In the genomic region with DNA sequence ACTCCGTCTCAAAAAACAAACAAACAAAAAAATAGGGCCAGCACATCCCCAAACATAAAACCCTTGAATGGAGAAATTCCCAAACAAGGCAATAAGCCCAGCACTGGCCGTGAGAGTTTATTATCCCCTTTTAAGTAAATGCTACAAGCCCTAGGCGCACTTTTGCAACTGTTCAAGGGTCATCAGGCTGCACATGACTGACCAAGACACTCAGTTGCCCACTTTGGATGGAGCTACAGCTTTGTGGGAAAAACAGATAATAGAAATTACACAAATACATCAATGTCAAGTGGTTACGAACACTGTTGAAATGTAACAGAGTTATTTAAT, we compare ENCODE assay signal across 8 cellular contexts. TPM values are rescaled to one million over a fixed set of nuclear protein-coding genes. Genes with fewer than 3 reads are reported as not detected.
DNase-seq lines count a peak whose midpoint lies in the region; ATAC-seq and TF ChIP-seq lines count a peak whose summit lies in the region.

No MANE protein-coding gene starts in this region.

- no peak for DNase-seq in MG63
- DNase-seq in RPMI8226: no peak
- DNase-seq in DMS53 treated with DMSO at 0.1 percent for 48 hours (lab: John Stamatoyannopoulos, UW; ENCODE audit: unreplicated experiment): no peak

- peak overlapping the region; percentile 80 for H3K27ac ChIP-seq in C4-2B

- H3K4me3 Mint-ChIP-seq in dendritic cell treated with granulocyte-macrophage colony-stimulating factor and Interleukin-4, amounts not matched to agents 40 ng/mL and 50 ng/mL, for 4 days: peak overlapping the region; percentile 91
- H3K4me3 Mint-ChIP-seq in nephron: peak overlapping the region; percentile 97 to 98 (median 98)

- peaks cover 26% of the 10 kb centered on the region for H3K4me1 Mint-ChIP-seq in dendritic cell treated with granulocyte-macrophage colony-stimulating factor and Interleukin-4, amounts not matched to agents 40 ng/mL and 50 ng/mL, for 4 days (ENCODE audit: low read depth)
- H3K4me1 Mint-ChIP-seq in nephron: peaks cover 15% of the 10 kb centered on the region

- H3K27ac Mint-ChIP-seq in dendritic cell treated with granulocyte-macrophage colony-stimulating factor and Interleukin-4, amounts not matched to agents 40 ng/mL and 50 ng/mL, for 4 days: peak overlapping the region; percentile 97
- H3K27ac Mint-ChIP-seq in nephron: peak overlapping the region; percentile 99

- H3K4me3 ChIP-seq in MG63: peak overlapping the region; percentile 67

- no peak for TF ChIP-seq CTCF in C4-2B (conservative IDR thresholded peaks at IDR 0.05)
- TF ChIP-seq CTCF in nephron (IDR thresholded peaks at IDR 0.05; ENCODE audit: unreplicated experiment in 3 of 3): no peak

- H3K27me3 Mint-ChIP-seq in dendritic cell treated with granulocyte-macrophage colony-stimulating factor and Interleukin-4, amounts not matched to agents 40 ng/mL and 50 ng/mL, for 4 days: peaks cover 3% of the 10 kb centered on the region
- H3K27me3 Mint-ChIP-seq in nephron (ENCODE audit: low read depth): no peaks in the 10 kb centered on the region

- H3K36me3 ChIP-seq in MG63: no peaks in the 10 kb centered on the region; the same call in 1 of the 2 replicates

- H3K9me3 Mint-ChIP-seq in dendritic cell treated with granulocyte-macrophage colony-stimulating factor and Interleukin-4, amounts not matched to agents 40 ng/mL and 50 ng/mL, for 4 days: peaks cover 10% of the 10 kb centered on the region
- H3K9me3 Mint-ChIP-seq in nephron: peaks cover 8% of the 10 kb centered on the region

- intact Hi-C loops in dendritic cell treated with granulocyte-macrophage colony-stimulating factor and Interleukin-4, amounts not matched to agents 40 ng/mL and 50 ng/mL, for 4 days (cut with micrococcal nuclease): loop anchor here (5.0 kb wide), 2 partner anchors 174 to 189 kb away; partner anchors contain the start of gene TCAIM

- H3K27me3 ChIP-seq in MG63: no peaks in the 10 kb centered on the region

- H3K9me3 ChIP-seq in MG63: no peaks in the 10 kb centered on the region

- no peak for ATAC-seq in GM18520 (IDR thresholded peaks at IDR 0.05; ENCODE audit: unreplicated experiment)
- no peak for ATAC-seq in HG02981 (IDR thresholded peaks at IDR 0.05; ENCODE audit: unreplicated experiment)

- H3K36me3 Mint-ChIP-seq in dendritic cell treated with granulocyte-macrophage colony-stimulating factor and Interleukin-4, amounts not matched to agents 40 ng/mL and 50 ng/mL, for 4 days (ENCODE audit: low read depth): peaks cover 16% of the 10 kb centered on the region
- peaks cover 18% of the 10 kb centered on the region for H3K36me3 Mint-ChIP-seq in nephron (ENCODE audit: low read depth)

RNA-seq across cellular contexts. Expression of gene ZNF445, which starts 33.7 kb away (rescaled TPM):
- 3.9 and 6.0 TPM in 2 replicates for total RNA-seq in MG63 (2014; rRNA removed; shearing (Covaris generic); ENCODE audit: low replicate concordance)

RNA-seq across cellular contexts. Expression of gene ZKSCAN7, which starts 43.8 kb away (rescaled TPM):
- not detected in 2 replicates for total RNA-seq in MG63 (2014; rRNA removed; shearing (Covaris generic); ENCODE audit: low replicate concordance)
